In the genomic region with DNA sequence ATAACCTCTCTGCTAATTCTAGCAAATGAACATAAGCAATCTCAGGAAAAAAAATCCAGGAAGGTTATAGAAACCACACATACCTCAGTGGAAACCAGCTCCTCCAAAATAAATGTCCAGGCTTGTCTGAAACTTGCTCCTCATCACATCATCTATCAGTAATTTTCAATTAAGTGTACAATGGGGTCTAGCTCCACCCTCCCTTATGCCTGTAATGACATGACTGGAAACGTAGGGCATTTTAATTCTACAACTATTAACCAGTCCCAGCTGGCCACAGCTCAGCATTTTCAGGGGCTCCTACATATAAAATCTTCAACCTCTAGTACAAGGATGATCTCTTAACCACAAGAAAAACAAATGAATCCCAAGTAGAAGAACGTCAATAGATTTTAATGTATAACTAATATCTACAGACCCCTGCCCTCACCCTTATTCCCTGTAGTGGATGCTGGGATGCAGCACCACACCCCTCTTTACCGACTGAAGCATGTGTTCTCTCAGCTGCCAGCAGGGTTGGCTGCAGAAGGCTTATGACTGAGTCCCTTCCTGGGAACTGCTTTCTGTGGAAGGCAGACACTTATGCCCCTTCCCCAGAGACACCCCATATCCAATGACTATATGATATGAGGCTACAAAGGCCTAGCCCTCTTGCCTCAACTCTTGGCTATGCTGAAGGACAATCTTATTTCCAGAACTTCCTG, we compare ENCODE assay signal across 19 cellular contexts. TPM values are rescaled to one million over a fixed set of nuclear protein-coding genes. Genes with fewer than 3 reads are reported as not detected.
DNase-seq lines count a peak whose midpoint lies in the region; ATAC-seq, FAIRE-seq and TF ChIP-seq lines count a peak whose summit lies in the region.
"Had no signal": no experiment of that assay in that cellular context is flagged by ENCODE, and none has a peak within 500 bp of the region (broad histone marks: within the 10 kb centered on the region; RNA-seq: fewer than 3 reads in every experiment).

No MANE protein-coding gene starts in this region.

- FAIRE-seq in keratinocyte (lab: Jason Lieb, UNC): peak; percentile 88
- no peak for FAIRE-seq in D721Med (lab: Jason Lieb, UNC)
- FAIRE-seq: A204.1 had no signal

- in situ Hi-C loops in mammary epithelial cell (cut with MboI; ENCODE audit: low sequenced_read_pairs in 2 of 2): no loop called here

- POLR2A ChIA-PET in MCF 10A (lab: Yijun Ruan, JAX): interaction anchor here (0.7 to 2.7 kb wide), 2 partner anchors 60 to 69 kb away, joined by 3 to 21 read pairs; a partner anchor contains a TSS
- POLR2A ChIA-PET in activated CD8-positive, alpha-beta T cell treated with anti-CD3 and anti-CD28 coated beads for 36 hours (lab: Charles Lee): interaction anchor here (0.7 kb wide), 2 partner anchors 12 to 86 kb away, joined by 3 read pairs; no protein-coding TSS in a partner anchor

- peaks cover 16% of the 10 kb centered on the region for H3K79me2 ChIP-seq in mammary epithelial cell (ENCODE audit: insufficient read depth, low read length)
- no peaks in the 10 kb centered on the region for H3K79me2 ChIP-seq in keratinocyte (ENCODE audit: control insufficient read depth, insufficient read depth, low read length)

- H4K20me1 ChIP-seq in mammary epithelial cell (ENCODE audit: insufficient read depth, low read length): no peaks in the 10 kb centered on the region
- no peaks in the 10 kb centered on the region for H4K20me1 ChIP-seq in keratinocyte (ENCODE audit: control insufficient read depth, extremely low read depth, insufficient read depth, low read length)

- H3K4me2 ChIP-seq in mammary epithelial cell (ENCODE audit: insufficient read depth, low read depth, low read length) (peak overlapping the region; percentile 71), keratinocyte (ENCODE audit: control insufficient read depth, extremely low read depth, insufficient read depth, low read depth, low read length) (peak overlapping the region; percentile 65)

- dilution Hi-C loops in mammary epithelial cell (cut with HindIII; ENCODE audit: low sequenced_read_pairs) (no loop called here), keratinocyte (cut with MboI; ENCODE audit: extremely low pct_ligation_motif_present, low sequenced_read_pairs) (no loop called here)

- H3K9ac ChIP-seq in mammary epithelial cell (ENCODE audit: insufficient read depth, low read length) (peak overlapping the region; percentile 21), keratinocyte (ENCODE audit: control insufficient read depth, extremely low read depth, insufficient read depth, low read length) (peak overlapping the region; percentile 34)

- H3K4me3 Mint-ChIP-seq in MCF 10A (ENCODE audit: unreplicated experiment): no peak overlapping the region
- H3K4me3 Mint-ChIP-seq in activated CD8-positive, alpha-beta T cell treated with anti-CD3 and anti-CD28 coated beads for 36 hours: no peak overlapping the region
- H3K4me3 Mint-ChIP-seq: HFFc6 had no signal

- H3K4me3 ChIP-seq in breast epithelium: no peak overlapping the region
- H3K4me3 ChIP-seq in mammary epithelial cell (replicated peaks in 1 of 3; ENCODE audit: insufficient read depth in 1 of 3, low read depth in 2 of 3, low read length in 3 of 3): peak overlapping the region in 1 of 3 experiments; percentile 29
- H3K4me3 ChIP-seq in keratinocyte (ENCODE audit: control insufficient read depth in 2 of 3, extremely low read depth in 1 of 3, insufficient read depth in 2 of 3, low read depth in 1 of 3, low read length in 3 of 3): peak overlapping the region in 1 of 3 experiments; percentile 11
- H3K4me3 ChIP-seq in thyroid gland (replicated peaks in 1 of 3): no peak overlapping the region

- H3K27ac Mint-ChIP-seq in MCF 10A (ENCODE audit: low read depth, unreplicated experiment): peak overlapping the region; percentile 73
- H3K27ac Mint-ChIP-seq in activated CD8-positive, alpha-beta T cell treated with anti-CD3 and anti-CD28 coated beads for 36 hours: no peak overlapping the region
- H3K27ac Mint-ChIP-seq: HFFc6 had no signal

- ATAC-seq in activated CD8-positive, alpha-beta T cell treated with anti-CD3 and anti-CD28 coated beads for 36 hours: no peak

- H3K36me3 ChIP-seq in breast epithelium (no peaks in the 10 kb centered on the region), mammary epithelial cell (ENCODE audit: insufficient read depth, low read length) (no peaks in the 10 kb centered on the region), keratinocyte (ENCODE audit: control insufficient read depth in 2 of 2, extremely low read depth in 1 of 2, insufficient read depth in 2 of 2, low read length in 2 of 2) (no peaks in the 10 kb centered on the region), thyroid gland (no peaks in the 10 kb centered on the region)

- TF ChIP-seq POLR2A in breast epithelium (IDR thresholded peaks at IDR 0.05): no peak
- no peak for TF ChIP-seq POLR2A in thyroid gland (IDR thresholded peaks at IDR 0.05)

- H3K4me1 ChIP-seq in breast epithelium: no peaks in the 10 kb centered on the region
- H3K4me1 ChIP-seq in mammary epithelial cell (ENCODE audit: insufficient read depth, low read length): peaks cover 37% of the 10 kb centered on the region
- peaks cover 31% of the 10 kb centered on the region for H3K4me1 ChIP-seq in keratinocyte (ENCODE audit: control insufficient read depth, extremely low read depth, insufficient read depth, low read length)
- no peaks in the 10 kb centered on the region for H3K4me1 ChIP-seq in thyroid gland

- BruUV-seq in MCF 10A (replicated peaks; lab: Mats Ljungman, UMichigan) (no TSS peak), mammary epithelial cell (replicated peaks; lab: Mats Ljungman, UMichigan) (no TSS peak)

- CTCF ChIA-PET in MCF 10A (lab: Yijun Ruan, JAX): no interaction called here
- CTCF ChIA-PET in mammary epithelial cell (lab: Charles Lee; ENCODE audit: low non-redundant PET): no interaction called here
- CTCF ChIA-PET in activated CD8-positive, alpha-beta T cell treated with anti-CD3 and anti-CD28 coated beads for 36 hours (lab: Charles Lee): no interaction called here

- H3K27me3 Mint-ChIP-seq in MCF 10A (ENCODE audit: insufficient read depth, unreplicated experiment): no peaks in the 10 kb centered on the region
- no peaks in the 10 kb centered on the region for H3K27me3 Mint-ChIP-seq in activated CD8-positive, alpha-beta T cell treated with anti-CD3 and anti-CD28 coated beads for 36 hours

- H3K27ac ChIP-seq in breast epithelium (peak overlapping the region in 1 of 2 donors; percentile 26), mammary epithelial cell (ENCODE audit: insufficient read depth, low read depth, low read length) (peak overlapping the region; percentile 79), keratinocyte (ENCODE audit: control insufficient read depth, insufficient read depth, low read length) (peak overlapping the region; percentile 67), thyroid gland (no peak overlapping the region)

- peaks cover 11% of the 10 kb centered on the region for H3K4me1 Mint-ChIP-seq in MCF 10A (ENCODE audit: insufficient read depth, unreplicated experiment)
- no peaks in the 10 kb centered on the region for H3K4me1 Mint-ChIP-seq in activated CD8-positive, alpha-beta T cell treated with anti-CD3 and anti-CD28 coated beads for 36 hours (ENCODE audit: low read depth)

- H3K36me3 Mint-ChIP-seq in MCF 10A (ENCODE audit: insufficient read depth, unreplicated experiment): no peaks in the 10 kb centered on the region
- no peaks in the 10 kb centered on the region for H3K36me3 Mint-ChIP-seq in activated CD8-positive, alpha-beta T cell treated with anti-CD3 and anti-CD28 coated beads for 36 hours (ENCODE audit: low read depth)

- H3K9me3 Mint-ChIP-seq in MCF 10A (ENCODE audit: unreplicated experiment): no peaks in the 10 kb centered on the region
- H3K9me3 Mint-ChIP-seq in activated CD8-positive, alpha-beta T cell treated with anti-CD3 and anti-CD28 coated beads for 36 hours: no peaks in the 10 kb centered on the region
- H3K9me3 Mint-ChIP-seq: HFFc6 had no signal

- intact Hi-C loops in MCF 10A (cut with micrococcal nuclease) (no loop called here), breast epithelium (cut with DNase I; ENCODE audit: low total_unique reads) (no loop called here), mammary epithelial cell (cut with micrococcal nuclease) (loop anchor here (1.0 kb wide), 1 partner anchor 60 kb away; a partner anchor contains a TSS), thyroid gland (cut with DNase I) (no loop called here)
- intact Hi-C loops in activated CD8-positive, alpha-beta T cell treated with anti-CD3 and anti-CD28 coated beads for 36 hours (cut with micrococcal nuclease): no loop called here

- WGBS in mammary epithelial cell (ENCODE audit: low coverage, missing lambda C conversion rate): 0% methylated on average over 3 of the region's 3 CpGs
- 74 to 82% methylated on average over 3 of the region's 3 CpGs for WGBS in thyroid gland, 2 donors

- no peak for TF ChIP-seq CTCF in MCF 10A (IDR thresholded peaks at IDR 0.05; ENCODE audit: unreplicated experiment)
- TF ChIP-seq CTCF in breast epithelium (IDR thresholded peaks at IDR 0.05): no peak
- TF ChIP-seq CTCF in mammary epithelial cell (conservative IDR thresholded peaks at IDR 0.05 in 1 of 2, IDR thresholded peaks at IDR 0.05 in 1 of 2; ENCODE audit: extremely low read depth in 1 of 2, insufficient read depth in 1 of 2, low read depth in 1 of 2, low read length in 2 of 2): peak; percentile 27 to 38
- TF ChIP-seq CTCF in keratinocyte (optimal IDR thresholded peaks at IDR 0.05 in 1 of 3, IDR thresholded peaks at IDR 0.05 in 1 of 3, conservative IDR thresholded peaks at IDR 0.05 in 1 of 3; ENCODE audit: extremely low read depth in 1 of 3, insufficient read depth in 2 of 3, low read length in 3 of 3): peak; percentile 24 to 31 (median 26)
- no peak for TF ChIP-seq CTCF in thyroid gland (IDR thresholded peaks at IDR 0.05)
- no peak for TF ChIP-seq CTCF in D721Med (IDR thresholded peaks at IDR 0.05; ENCODE audit: insufficient read depth, missing control alignments)
- TF ChIP-seq CTCF in activated CD8-positive, alpha-beta T cell treated with anti-CD3 and anti-CD28 coated beads for 36 hours (IDR thresholded peaks at IDR 0.05): no peak

- H2AFZ ChIP-seq in mammary epithelial cell (ENCODE audit: low read depth, low read length) (peak overlapping the region; percentile 73), keratinocyte (ENCODE audit: control insufficient read depth, low read length) (peak overlapping the region; percentile 2)

- DNase-seq in MCF 10A (ENCODE audit: unreplicated experiment): no peak
- no peak for DNase-seq in breast epithelium (ENCODE audit: low spot score in 2 of 2)
- DNase-seq in mammary epithelial cell: peak; percentile 93
- peak; percentile 53 for DNase-seq in keratinocyte (ENCODE audit: low read depth, low spot score)
- no peak for DNase-seq in thyroid gland
- DNase-seq in KG1 (lab: John Stamatoyannopoulos, UW): no peak
- DNase-seq in D721Med (ENCODE audit: insufficient read length, low spot score): no peak
- DNase-seq in activated CD8-positive, alpha-beta T cell treated with anti-CD3 and anti-CD28 coated beads for 36 hours: no peak
- DNase-seq: C1 segment of cervical spinal cord; DMS53; GOT3; HFFc6; KBM-7; NCI-H1092 treated with DMSO at 0.1 percent for 48 hours; NCI-H1694 treated with DMSO at 0.1 percent for 48 hours; NCI-H524 treated with DMSO at 0.1 percent for 48 hours; NK-92 treated with Interleukin-12 subunit alpha and Interleukin-12 subunit beta, amount 100 ng/mL, for 24 hours had no signal

- H3K9me1 ChIP-seq in keratinocyte (ENCODE audit: control insufficient read depth, extremely low read depth, insufficient read depth, low read length): no peaks in the 10 kb centered on the region

- no peaks in the 10 kb centered on the region for H3K27me3 ChIP-seq in breast epithelium
- no peaks in the 10 kb centered on the region for H3K27me3 ChIP-seq in mammary epithelial cell (ENCODE audit: insufficient read depth, low read length)
- no peaks in the 10 kb centered on the region for H3K27me3 ChIP-seq in keratinocyte (ENCODE audit: control insufficient read depth, extremely low read depth, insufficient read depth, low read length)
- H3K27me3 ChIP-seq in thyroid gland: no peaks in the 10 kb centered on the region

- no peaks in the 10 kb centered on the region for H3K9me3 ChIP-seq in breast epithelium
- no peaks in the 10 kb centered on the region for H3K9me3 ChIP-seq in mammary epithelial cell (replicated peaks; ENCODE audit: insufficient read depth, low read length)
- no peaks in the 10 kb centered on the region for H3K9me3 ChIP-seq in keratinocyte (ENCODE audit: control insufficient read depth, low read depth, low read length)
- H3K9me3 ChIP-seq in thyroid gland: no peaks in the 10 kb centered on the region

RNA-seq across cellular contexts. Expression of a gene that starts 6.8 kb away (rescaled TPM):
- total RNA-seq in MCF 10A (2022) (0.35 and 0.39 TPM in 2 replicates), breast epithelium (under 1 TPM; 0.32 to 0.73 (median 0.33) TPM), mammary epithelial cell (1 to 10 TPM; 1.4 to 3.8 TPM), thyroid gland (under 1 TPM in 2 of 4 donors, not detected in 2; 0.25 to 0.40 TPM)
- polyA plus RNA-seq in mammary epithelial cell (0.05 TPM), keratinocyte (0.02 to 0.07 TPM (median 0.05 TPM) in 3 replicates)
- polyA minus RNA-seq in mammary epithelial cell (0.52 TPM), keratinocyte (1.7 to 5.2 TPM (median 3.3 TPM) in 3 replicates)
- polyA plus RNA-seq in keratinocyte (2011; ENCODE audit: low read depth): not detected
- polyA plus RNA-seq in keratinocyte (2011; cell fraction: cytosol; rRNA removed): not detected in 2 replicates
- polyA plus RNA-seq in keratinocyte (2011; cell fraction: nucleus; rRNA removed): 0.93 and 1.0 TPM in 2 replicates
- polyA plus RNA-seq in keratinocyte (2012; ENCODE audit: low replicate concordance): 0.24 TPM in 1 of 2 replicates, not detected in the other
- polyA minus RNA-seq in keratinocyte (2011; cell fraction: cytosol; rRNA and poly(A)+ RNA removed): not detected
- polyA minus RNA-seq in keratinocyte (2011; cell fraction: nucleus; rRNA and poly(A)+ RNA removed): 5.8 and 8.1 TPM in 2 replicates
- total RNA-seq in activated CD8-positive, alpha-beta T cell treated with anti-CD3 and anti-CD28 coated beads for 36 hours: not detected
- total RNA-seq: HFFc6, M059J had no signal

Comparison
In these comparisons a context has a peak if more than half of its experiments do, and no peak if none do; other contexts are left out.
1. DNase-seq: peak in mammary epithelial cell (single experiment) and keratinocyte (single experiment); none in MCF 10A (single experiment), breast epithelium (0 of 2), thyroid gland (0 of 2), KG1 (single experiment), D721Med (single experiment) and activated CD8-positive, alpha-beta T cell treated with anti-CD3 and anti-CD28 coated beads for 36 hours (single experiment).
2. CTCF ChIP-seq: peak in mammary epithelial cell (2 of 2) and keratinocyte (3 of 3); none in MCF 10A (single experiment), breast epithelium (0 of 3), thyroid gland (0 of 6), D721Med (single experiment) and activated CD8-positive, alpha-beta T cell treated with anti-CD3 and anti-CD28 coated beads for 36 hours (single experiment).
3. H3K27ac ChIP-seq: peak in mammary epithelial cell (single experiment) and keratinocyte (single experiment); none in thyroid gland (0 of 3).